Comparison of ENCODE assay signal across 9 cellular contexts in the genomic region with DNA sequence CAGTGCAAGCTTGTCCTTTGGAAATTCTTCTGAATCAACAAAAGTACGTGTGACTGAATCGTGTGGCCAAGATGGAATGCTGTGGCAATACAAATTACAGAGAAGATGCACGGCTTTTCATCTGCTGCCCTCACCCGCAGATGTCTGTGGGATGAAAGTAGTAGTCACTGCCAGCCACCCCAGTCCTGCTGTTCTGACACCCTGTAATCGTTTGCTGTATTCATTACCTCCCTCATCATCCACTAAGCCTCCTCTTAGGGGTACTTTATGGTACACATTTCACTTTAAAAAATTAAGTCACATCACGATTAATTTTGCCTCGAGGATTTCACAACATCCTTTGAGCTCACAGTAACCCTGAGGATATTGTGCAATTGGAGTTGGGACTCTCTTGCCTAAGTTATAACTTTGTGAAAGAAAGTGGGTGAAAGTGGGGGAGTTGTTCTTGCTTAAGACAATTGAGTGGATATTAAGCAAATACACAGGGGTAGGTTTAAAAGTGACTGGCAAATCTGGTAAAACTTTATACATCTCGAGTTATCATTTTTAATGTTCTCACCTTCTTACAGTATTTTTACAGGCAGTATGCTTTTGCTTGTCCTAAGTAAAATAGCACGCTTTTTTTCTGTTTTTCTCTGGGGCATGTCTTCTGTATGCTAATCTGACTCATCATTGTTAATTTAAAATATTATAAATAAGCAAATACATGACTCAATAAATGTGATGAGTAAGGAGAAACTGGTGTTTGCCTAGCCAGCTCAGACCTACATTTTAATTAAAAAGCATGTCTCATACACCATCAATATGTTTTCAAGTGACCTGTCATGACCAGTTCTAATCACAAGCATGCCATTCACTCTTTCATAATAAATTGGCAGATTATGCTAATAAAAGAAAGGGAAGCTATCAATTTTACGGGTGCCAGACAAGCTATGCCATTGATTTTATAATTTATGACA.
A peak's percentile ranks its signal among the peaks of the same experiment; 100 is the strongest.
DNase-seq lines count a peak whose midpoint lies in the region; ATAC-seq and TF ChIP-seq lines count a peak whose summit lies in the region.
"Had no signal": no experiment of that assay in that cellular context is flagged by ENCODE, and none has a peak within 500 bp of the region (broad histone marks: within the 10 kb centered on the region; RNA-seq: fewer than 3 reads in every experiment).

No MANE protein-coding gene starts in this region.

- H3K27ac ChIP-seq in left ventricle myocardium inferior (replicated peaks) (peak overlapping the region; percentile 52), spleen (peak overlapping the region in 7 of 8 donors; percentile 33 to 85 (median 66))

- TF ChIP-seq CTCF in left ventricle myocardium inferior (IDR thresholded peaks at IDR 0.05; ENCODE audit: borderline replicate concordance) (no peak), spleen (IDR thresholded peaks at IDR 0.05 in 8 of 11, conservative IDR thresholded peaks at IDR 0.05 in 3 of 11) (no peak)

- H3K27me3 Mint-ChIP-seq in T-helper 17 cell = peaks cover 13% of the 10 kb centered on the region

- no peaks in the 10 kb centered on the region for H3K4me1 Mint-ChIP-seq in T-helper 17 cell

- H3K4me3 ChIP-seq in left ventricle myocardium inferior (peak overlapping the region; percentile 22), spleen (peak overlapping the region in 2 of 8 donors; percentile 8 to 50)

- ATAC-seq in T-helper 17 cell (peak; percentile 25), HG03025 (IDR thresholded peaks at IDR 0.05; ENCODE audit: low FRiP score, unreplicated experiment) (no peak), GM19467 (IDR thresholded peaks at IDR 0.05; ENCODE audit: unreplicated experiment) (no peak)

- H3K9me3 ChIP-seq in T-helper 17 cell (ENCODE audit: control insufficient read depth, low read length, poor library complexity, severe bottlenecking) = no peaks in the 10 kb centered on the region
- no peaks in the 10 kb centered on the region for H3K9me3 ChIP-seq in left ventricle myocardium inferior (replicated peaks)
- no peaks in the 10 kb centered on the region for H3K9me3 ChIP-seq in spleen

- 31 to 57% (median 38%) methylated on average over 10 of the region's 10 CpGs for WGBS in spleen, 5 donors

- DNase-seq in HK-2 (ENCODE audit: unreplicated experiment) (peak; percentile 36), T-helper 17 cell (no peak), left ventricle myocardium inferior (no peak), spleen (no peak), iPS-NIHi11 (ENCODE audit: low spot score) (no peak)
- DNase-seq in activated CD4-positive, CD25-positive, alpha-beta regulatory T cell treated with anti-CD3 and anti-CD28 coated beads, Interleukin-2, amount 50 U/mL, for 72 hours = no peak
- DNase-seq: NCI-H187 treated with DMSO at 0.1 percent for 48 hours had no signal

- H3K27ac Mint-ChIP-seq in T-helper 17 cell = no peak overlapping the region

- no peaks in the 10 kb centered on the region for H3K36me3 Mint-ChIP-seq in T-helper 17 cell (ENCODE audit: low read depth)

- intact Hi-C loops in left ventricle myocardium inferior (cut with micrococcal nuclease) = no loop called here
- intact Hi-C loops in spleen (cut with DNase I; ENCODE audit: low total_unique reads) = no loop called here

- no peaks in the 10 kb centered on the region for H3K27me3 ChIP-seq in left ventricle myocardium inferior (ENCODE audit: low read depth)
- no peaks in the 10 kb centered on the region for H3K27me3 ChIP-seq in spleen (replicated peaks in 1 of 7)

- H3K36me3 ChIP-seq in left ventricle myocardium inferior (no peaks in the 10 kb centered on the region), spleen (no peaks in the 10 kb centered on the region)

- H3K4me1 ChIP-seq in left ventricle myocardium inferior (peaks cover 18% of the 10 kb centered on the region), spleen (peaks cover 0 to 41% (median 14%) of the 10 kb centered on the region in 6 donors)

- no peak for TF ChIP-seq POLR2A in spleen (IDR thresholded peaks at IDR 0.05)

- no peak overlapping the region for H3K4me3 Mint-ChIP-seq in T-helper 17 cell
